ENCODE assay signal across 9 cellular contexts in the genomic region with DNA sequence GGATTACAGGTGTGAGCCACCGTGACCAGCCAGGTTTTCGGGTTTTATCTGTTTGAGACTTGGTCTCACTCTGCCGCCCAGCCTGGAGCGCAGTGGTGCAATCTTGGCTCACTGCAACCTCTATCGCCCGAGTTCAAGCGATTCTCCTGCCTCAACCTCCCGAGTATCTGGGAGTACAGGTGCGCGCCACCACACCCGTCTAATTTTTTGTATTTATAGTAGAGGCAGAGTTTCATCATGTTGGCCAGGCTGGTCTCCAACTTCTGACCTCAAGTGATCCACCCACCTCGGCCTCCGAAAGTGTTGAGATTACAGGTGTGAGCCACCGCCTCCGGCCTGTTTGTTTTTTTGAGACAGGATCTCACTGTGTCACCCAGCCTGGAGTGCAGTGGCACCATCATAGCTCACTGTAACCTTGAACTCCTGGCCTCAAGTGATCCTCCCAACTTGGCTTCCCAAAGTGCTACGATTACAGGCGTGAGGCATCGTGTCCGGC. TPM values are rescaled to one million over a fixed set of nuclear protein-coding genes. Genes with fewer than 3 reads are reported as not detected.
A peak's percentile ranks its signal among the peaks of the same experiment; 100 is the strongest.
DNase-seq lines count a peak whose midpoint lies in the region; ATAC-seq, FAIRE-seq and TF ChIP-seq lines count a peak whose summit lies in the region.
"Not testable (repeated sequence)": the region's sequence is repeated elsewhere in the genome, so short reads cannot be mapped to it uniquely, and the experiment has no call there.
"Had no signal": no experiment of that assay in that cellular context is flagged by ENCODE, and none has a peak within 500 bp of the region (broad histone marks: within the 10 kb centered on the region; RNA-seq: fewer than 3 reads in every experiment).

No MANE protein-coding gene starts in this region.

- not testable (repeated sequence) for TF ChIP-seq RAD21 in H1 (IDR thresholded peaks at IDR 0.05 in 1 of 2, conservative IDR thresholded peaks at IDR 0.05 in 1 of 2; ENCODE audit: low read depth in 2 of 2, low read length in 2 of 2)

- not testable (repeated sequence) for H4K8ac ChIP-seq in H1 (ENCODE audit: extremely low read depth, insufficient read depth, low read length)

- H2AFZ ChIP-seq in H1 (ENCODE audit: low read length): peak overlapping the region; percentile 34; the same call in 1 of the 2 replicates

- not testable (repeated sequence) for DNase-seq in AG04450 (ENCODE audit: low read depth, low spot score); SJSA1 (ENCODE audit: low read depth in 1 of 2, low spot score in 2 of 2); activated naive CD8-positive, alpha-beta T cell treated with anti-CD3 and anti-CD28 coated beads, Interleukin-2, amount 10 ng/mL, durations not matched to agents 7 days and 5 days; H1 (ENCODE audit: low read depth in 1 of 2, low spot score in 2 of 2); immature natural killer cell; nephron progenitor cell

- not testable (repeated sequence) for H2BK12ac ChIP-seq in H1 (ENCODE audit: low read depth, low read length)

- peaks cover 5 to 30% of the 10 kb centered on the region in 2 experiments; a peak in 2 of 3 replicates for H3K36me3 ChIP-seq in HEK293 (ENCODE audit: control insufficient read depth in 2 of 2, insufficient read depth in 1 of 2, low read length in 2 of 2)
- peaks cover 37% of the 10 kb centered on the region for H3K36me3 ChIP-seq in SJSA1
- H3K36me3 ChIP-seq in H1 (ENCODE audit: control insufficient read depth in 2 of 4, insufficient read depth in 4 of 4, low read length in 3 of 4): not testable (repeated sequence)

- POLR2A ChIA-PET in AG04450 (lab: Yijun Ruan, JAX) (interaction anchor here (0.9 kb wide), 1 partner anchor 27 kb away, joined by 3 read pairs; no protein-coding TSS in a partner anchor), HEK293 (lab: Yijun Ruan, JAX) (interaction anchor here (3.2 kb wide), 1 partner anchor 26 kb away, joined by 16 read pairs; a partner anchor contains a TSS), H1 (lab: Charles Lee; ENCODE audit: partially characterized antibody) (interaction anchor here (1.1 to 3.9 kb wide), 8 partner anchors 8 to 43 kb away, joined by 3 to 37 read pairs (median 4); a partner anchor contains a TSS)
- POLR2A ChIA-PET in activated naive CD8-positive, alpha-beta T cell treated with anti-CD3 and anti-CD28 coated beads, Interleukin-2, amount 10 ng/mL, durations not matched to agents 7 days and 5 days (lab: Charles Lee): interaction anchor here (0.6 to 16.3 kb wide), 7 partner anchors 9 to 55 kb away, joined by 4 to 491 read pairs (median 18); a partner anchor contains a TSS

- H3K4me3 Mint-ChIP-seq in activated naive CD8-positive, alpha-beta T cell treated with anti-CD3 and anti-CD28 coated beads, Interleukin-2, amount 10 ng/mL, durations not matched to agents 7 days and 5 days: peak overlapping the region; percentile 97
- H3K4me3 Mint-ChIP-seq in immature natural killer cell: peak overlapping the region; percentile 95 to 99 (median 99)
- H3K4me3 Mint-ChIP-seq in nephron progenitor cell: peak overlapping the region; percentile 96
- peak overlapping the region; percentile 92 for H3K4me3 Mint-ChIP-seq in stimulated activated memory B cell treated with anti-CD40 and anti-IgM and Interleukin-4, amounts not matched to agents 10 μg/mL and 1 μg/mL and 100 μg/mL, for 72 hours

- not testable (repeated sequence) for H3K56ac ChIP-seq in H1 (replicated peaks; ENCODE audit: insufficient read length, low read depth, low read length)

- H4K91ac ChIP-seq in H1 (replicated peaks; ENCODE audit: insufficient read length, low read length): not testable (repeated sequence)

- H3K4me2 ChIP-seq in H1 (ENCODE audit: insufficient read depth in 1 of 2, low read depth in 2 of 2, low read length in 2 of 2): peak overlapping the region; percentile 60 to 96

- peak overlapping the region; percentile 77; the same call in 1 of the 2 replicates for H2BK5ac ChIP-seq in H1 (ENCODE audit: low read depth, low read length)

- not testable (repeated sequence) for H4K20me1 ChIP-seq in H1 (replicated peaks in 1 of 2; ENCODE audit: control insufficient read depth in 1 of 2, insufficient read depth in 2 of 2, low read length in 2 of 2)

- TF ChIP-seq EP300 in H1 (IDR thresholded peaks at IDR 0.05; ENCODE audit: borderline replicate concordance in 1 of 2, low read depth in 2 of 2, low read length in 2 of 2): not testable (repeated sequence)

- peak overlapping the region; percentile 39 for H3K27ac ChIP-seq in AG04450 (ENCODE audit: low read depth, low read length)
- H3K27ac ChIP-seq in HEK293 (ENCODE audit: extremely low read depth, low read depth, low read length); SJSA1; H1 (ENCODE audit: low read depth, low read length): not testable (repeated sequence)

- not testable (repeated sequence) for H4K5ac ChIP-seq in H1 (ENCODE audit: insufficient read length, low read depth, low read length)

- not testable (repeated sequence) for TF ChIP-seq POLR2A in H1 (IDR thresholded peaks at IDR 0.05; ENCODE audit: control extremely low read depth in 1 of 2, low read depth in 2 of 2, low read length in 2 of 2)

- not testable (repeated sequence) for H3K4me1 ChIP-seq in HEK293 (ENCODE audit: control insufficient read depth, insufficient read depth, low read length)
- H3K4me1 ChIP-seq in SJSA1 (replicated peaks): peaks cover 13% of the 10 kb centered on the region
- peaks cover 0 to 12% (median 4%) of the 10 kb centered on the region in 4 experiments; a peak in 6 of 7 replicates for H3K4me1 ChIP-seq in H1 (replicated peaks in 1 of 4; ENCODE audit: control insufficient read depth in 3 of 4, insufficient read depth in 4 of 4, low read length in 3 of 4)

- FAIRE-seq in H1 (lab: Jason Lieb, UNC): not testable (repeated sequence)

- not testable (repeated sequence) for H2BK120ac ChIP-seq in H1 (replicated peaks; ENCODE audit: low read depth, low read length)

- not testable (repeated sequence) for H3K23ac ChIP-seq in H1 (ENCODE audit: insufficient read length)

- not testable (repeated sequence) for H3K79me2 ChIP-seq in H1 (ENCODE audit: control insufficient read depth in 1 of 2, insufficient read depth in 2 of 2, low read length in 2 of 2)

- H3K9me3 Mint-ChIP-seq in activated naive CD8-positive, alpha-beta T cell treated with anti-CD3 and anti-CD28 coated beads, Interleukin-2, amount 10 ng/mL, durations not matched to agents 7 days and 5 days; immature natural killer cell; nephron progenitor cell; stimulated activated memory B cell treated with anti-CD40 and anti-IgM and Interleukin-4, amounts not matched to agents 10 μg/mL and 1 μg/mL and 100 μg/mL, for 72 hours: not testable (repeated sequence)

- peak overlapping the region; percentile 93 for H3K27ac Mint-ChIP-seq in activated naive CD8-positive, alpha-beta T cell treated with anti-CD3 and anti-CD28 coated beads, Interleukin-2, amount 10 ng/mL, durations not matched to agents 7 days and 5 days
- peak overlapping the region; percentile 92 to 98 (median 96) for H3K27ac Mint-ChIP-seq in immature natural killer cell
- not testable (repeated sequence) for H3K27ac Mint-ChIP-seq in nephron progenitor cell
- H3K27ac Mint-ChIP-seq in stimulated activated memory B cell treated with anti-CD40 and anti-IgM and Interleukin-4, amounts not matched to agents 10 μg/mL and 1 μg/mL and 100 μg/mL, for 72 hours: peak overlapping the region; percentile 91

- H2BK15ac ChIP-seq in H1 (ENCODE audit: low read length): peak overlapping the region; percentile 72; the same call in 1 of the 2 replicates

- not testable (repeated sequence) for H3K14ac ChIP-seq in H1 (ENCODE audit: insufficient read length)

- WGBS in H1 (ENCODE audit: extremely low coverage in 1 of 2, insufficient coverage in 1 of 2, insufficient read length in 1 of 2, insufficient replicate concordance in 2 of 2, low coverage in 1 of 2, low lambda C conversion rate in 2 of 2, missing lambda C conversion rate in 1 of 2), 2 experiments: 93% methylated on average over 19 of the region's 19 CpGs; no CpG with 5 or more reads in 1 of the 2 experiments

- not testable (repeated sequence) for H2BK20ac ChIP-seq in H1 (ENCODE audit: low read length)

- peak overlapping the region; percentile 96 for H3K4me3 ChIP-seq in AG04450 (ENCODE audit: low read depth, low read length)
- H3K4me3 ChIP-seq in HEK293 (ENCODE audit: low read depth, low read length): peak overlapping the region; percentile 81; the same call in 1 of the 2 replicates
- peak overlapping the region; percentile 81 for H3K4me3 ChIP-seq in SJSA1
- peak overlapping the region; percentile 66 to 98 (median 90) for H3K4me3 ChIP-seq in H1 (ENCODE audit: extremely low read depth in 1 of 4, insufficient read depth in 2 of 4, low read depth in 3 of 4, low read length in 4 of 4)

- not testable (repeated sequence) for TF ChIP-seq CTCF in AG04450 (IDR thresholded peaks at IDR 0.05; ENCODE audit: low read depth, low read length); HEK293 (tag by site-specific recombination; IDR thresholded peaks at IDR 0.05); H1 (IDR thresholded peaks at IDR 0.05; ENCODE audit: control extremely low read depth in 1 of 3, insufficient read depth in 1 of 3, low read depth in 1 of 3, low read length in 3 of 3); nephron progenitor cell (IDR thresholded peaks at IDR 0.05)

- H3K18ac ChIP-seq in H1 (ENCODE audit: extremely low read depth, low read length): not testable (repeated sequence)

- CTCF ChIA-PET in AG04450 (lab: Charles Lee): interaction anchor here (2.4 kb wide), 1 partner anchor 26 kb away, joined by 9 read pairs; a partner anchor contains a TSS
- CTCF ChIA-PET in HEK293 (lab: Yijun Ruan, JAX): not testable (repeated sequence)
- CTCF ChIA-PET in H1 (lab: Charles Lee; ENCODE audit: partially characterized antibody): interaction anchor here (1.8 kb wide), 1 partner anchor 26 kb away, joined by 5 read pairs; a partner anchor contains a TSS

- peak overlapping the region in 1 of 4 experiments; percentile 26; a peak in 1 of 7 replicates for H3K9ac ChIP-seq in H1 (replicated peaks in 1 of 4; ENCODE audit: extremely low read depth in 1 of 4, low read depth in 3 of 4, low read length in 3 of 4)

- not testable (repeated sequence) for H3K4ac ChIP-seq in H1 (replicated peaks; ENCODE audit: insufficient read length, low read depth, low read length)

- peaks cover 13% of the 10 kb centered on the region for H3K36me3 Mint-ChIP-seq in activated naive CD8-positive, alpha-beta T cell treated with anti-CD3 and anti-CD28 coated beads, Interleukin-2, amount 10 ng/mL, durations not matched to agents 7 days and 5 days
- H3K36me3 Mint-ChIP-seq in immature natural killer cell; nephron progenitor cell (ENCODE audit: low read depth); stimulated activated memory B cell treated with anti-CD40 and anti-IgM and Interleukin-4, amounts not matched to agents 10 μg/mL and 1 μg/mL and 100 μg/mL, for 72 hours: not testable (repeated sequence)

- H3K79me1 ChIP-seq in H1 (ENCODE audit: low read depth, low read length): not testable (repeated sequence)

- H3K27me3 ChIP-seq in AG04450 (ENCODE audit: control insufficient read depth, insufficient read depth, low read length); SJSA1 (replicated peaks); H1 (replicated peaks in 1 of 4; ENCODE audit: control insufficient read depth in 3 of 4, extremely low read depth in 1 of 4, insufficient read depth in 3 of 4, low read length in 3 of 4): not testable (repeated sequence)

- peaks cover 10% of the 10 kb centered on the region for H3K23me2 ChIP-seq in H1 (ENCODE audit: low read depth, low read length)

- not testable (repeated sequence) for H3K27me3 Mint-ChIP-seq in activated naive CD8-positive, alpha-beta T cell treated with anti-CD3 and anti-CD28 coated beads, Interleukin-2, amount 10 ng/mL, durations not matched to agents 7 days and 5 days; nephron progenitor cell (ENCODE audit: low read depth, poor library complexity); stimulated activated memory B cell treated with anti-CD40 and anti-IgM and Interleukin-4, amounts not matched to agents 10 μg/mL and 1 μg/mL and 100 μg/mL, for 72 hours
- peaks cover 9 to 15% (median 12%) of the 10 kb centered on the region in 3 donors for H3K27me3 Mint-ChIP-seq in immature natural killer cell (ENCODE audit: low read depth in 3 of 3)

- ATAC-seq in activated naive CD8-positive, alpha-beta T cell treated with anti-CD3 and anti-CD28 coated beads, Interleukin-2, amount 10 ng/mL, durations not matched to agents 7 days and 5 days (ENCODE audit: low read depth); stimulated activated memory B cell treated with anti-CD40 and anti-IgM and Interleukin-4, amounts not matched to agents 10 μg/mL and 1 μg/mL and 100 μg/mL, for 72 hours: not testable (repeated sequence)

- not testable (repeated sequence) for H3K9me3 ChIP-seq in AG04450 (ENCODE audit: control insufficient read depth, insufficient read depth, low read length); HEK293 (ENCODE audit: control insufficient read depth, insufficient read depth, low read depth, low read length); SJSA1 (replicated peaks); H1 (ENCODE audit: insufficient read depth in 2 of 2, low read depth in 1 of 2, low read length in 1 of 2)

- not testable (repeated sequence) for H2AK5ac ChIP-seq in H1 (ENCODE audit: low read depth, low read length)

- peaks cover 34% of the 10 kb centered on the region for H3K4me1 Mint-ChIP-seq in activated naive CD8-positive, alpha-beta T cell treated with anti-CD3 and anti-CD28 coated beads, Interleukin-2, amount 10 ng/mL, durations not matched to agents 7 days and 5 days
- H3K4me1 Mint-ChIP-seq in immature natural killer cell: peaks cover 47 to 48% of the 10 kb centered on the region in 2 donors
- peaks cover 27% of the 10 kb centered on the region for H3K4me1 Mint-ChIP-seq in nephron progenitor cell
- peaks cover 44% of the 10 kb centered on the region for H3K4me1 Mint-ChIP-seq in stimulated activated memory B cell treated with anti-CD40 and anti-IgM and Interleukin-4, amounts not matched to agents 10 μg/mL and 1 μg/mL and 100 μg/mL, for 72 hours

RNA-seq across cellular contexts. Expression of a gene that starts 0.9 kb away (rescaled TPM):
- polyA plus RNA-seq in AG04450 (2011; rRNA removed) (36.0 and 37.7 TPM in 2 replicates), H1 (2011; rRNA removed) (47.1 and 58.6 TPM in 2 replicates), immature natural killer cell (10 to 100 TPM; 71.5 to 96.5 (median 74.9) TPM)
- 43.8 and 55.5 TPM in 2 replicates for polyA minus RNA-seq in AG04450 (2011; rRNA and poly(A)+ RNA removed)
- total RNA-seq in SJSA1 (2014; rRNA removed; shearing (Covaris generic)): 166 and 177 TPM in 2 replicates
- 10 to 100 TPM; 69.0 to 71.4 TPM for total RNA-seq in activated naive CD8-positive, alpha-beta T cell treated with anti-CD3 and anti-CD28 coated beads, Interleukin-2, amount 10 ng/mL, durations not matched to agents 7 days and 5 days
- 41.0 and 43.9 TPM in 2 replicates for total RNA-seq in H1 (2021; fragmentation: NEBNext Ultra II Directional; extraction: Animal tissue kit (Norgen Biotek cat#: 25700))
- 54.3 TPM for polyA plus RNA-seq in H1 (2011; cell fraction: cytosol; rRNA removed)
- polyA plus RNA-seq in H1 (2011; cell fraction: nucleus; rRNA removed): 104 TPM
- 31.6 to 44.5 TPM (median 41.0 TPM) in 4 replicates for polyA plus RNA-seq in H1 (2012, experiment 1 of 2)
- 44.7 TPM for polyA plus RNA-seq in H1 (2012, experiment 2 of 2)
- polyA plus RNA-seq in H1 (2013, experiment 1 of 2): 27.6 TPM
- 27.9 TPM for polyA plus RNA-seq in H1 (2013, experiment 2 of 2)
- polyA minus RNA-seq in H1 (2011; rRNA and poly(A)+ RNA removed): 36.3 and 41.7 TPM in 2 replicates
- 30.8 TPM for polyA minus RNA-seq in H1 (2011; cell fraction: cytosol; rRNA and poly(A)+ RNA removed)
- 44.4 TPM for polyA minus RNA-seq in H1 (2011; cell fraction: nucleus; rRNA and poly(A)+ RNA removed)

RNA-seq across cellular contexts. Expression of a gene that starts 10.1 kb away (rescaled TPM):
- polyA plus RNA-seq in AG04450 (2011; rRNA removed) (0.07 and 0.12 TPM in 2 replicates), H1 (2011; rRNA removed) (6.7 and 9.5 TPM in 2 replicates), immature natural killer cell (1,000 to 10,000 TPM; 1,315 to 1,354 (median 1,351) TPM)
- polyA minus RNA-seq in AG04450 (2011; rRNA and poly(A)+ RNA removed): 0.26 TPM in 1 of 2 replicates, not detected in the other
- total RNA-seq in SJSA1 (2014; rRNA removed; shearing (Covaris generic)): 0.37 TPM in 1 of 2 replicates, not detected in the other
- total RNA-seq in activated naive CD8-positive, alpha-beta T cell treated with anti-CD3 and anti-CD28 coated beads, Interleukin-2, amount 10 ng/mL, durations not matched to agents 7 days and 5 days: 100 to 1,000 TPM; 351 to 371 TPM
- 0.78 and 1.4 TPM in 2 replicates for total RNA-seq in H1 (2021; fragmentation: NEBNext Ultra II Directional; extraction: Animal tissue kit (Norgen Biotek cat#: 25700))
- polyA plus RNA-seq in H1 (2011; cell fraction: cytosol; rRNA removed): 6.7 TPM
- 39.1 TPM for polyA plus RNA-seq in H1 (2011; cell fraction: nucleus; rRNA removed)
- 3.0 to 3.5 TPM (median 3.2 TPM) in 4 replicates for polyA plus RNA-seq in H1 (2012, experiment 1 of 2)
- polyA plus RNA-seq in H1 (2012, experiment 2 of 2): 1.9 TPM
- polyA plus RNA-seq in H1 (2013, experiment 1 of 2): 1.2 TPM
- 0.85 TPM for polyA plus RNA-seq in H1 (2013, experiment 2 of 2)
- 0.28 and 0.44 TPM in 2 replicates for polyA minus RNA-seq in H1 (2011; rRNA and poly(A)+ RNA removed)
- 2.3 TPM for polyA minus RNA-seq in H1 (2011; cell fraction: cytosol; rRNA and poly(A)+ RNA removed)
- polyA minus RNA-seq in H1 (2011; cell fraction: nucleus; rRNA and poly(A)+ RNA removed): 5.0 TPM
- total RNA-seq: NCI-H460 had no signal

RNA-seq across cellular contexts. Expression of a gene that starts 11.9 kb away (rescaled TPM):
- polyA plus RNA-seq in AG04450 (2011; rRNA removed) (0.07 and 0.09 TPM in 2 replicates), H1 (2011; rRNA removed) (0.82 and 0.96 TPM in 2 replicates), immature natural killer cell (1 to 10 TPM; 1.9 to 3.4 (median 2.7) TPM)
- not detected in 2 replicates for polyA minus RNA-seq in AG04450 (2011; rRNA and poly(A)+ RNA removed)
- total RNA-seq in SJSA1 (2014; rRNA removed; shearing (Covaris generic)): not detected in 2 replicates
- total RNA-seq in activated naive CD8-positive, alpha-beta T cell treated with anti-CD3 and anti-CD28 coated beads, Interleukin-2, amount 10 ng/mL, durations not matched to agents 7 days and 5 days: 1 to 10 TPM; 5.5 to 5.6 TPM
- 0.61 and 1.1 TPM in 2 replicates for total RNA-seq in H1 (2021; fragmentation: NEBNext Ultra II Directional; extraction: Animal tissue kit (Norgen Biotek cat#: 25700))
- 1.1 TPM for polyA plus RNA-seq in H1 (2011; cell fraction: cytosol; rRNA removed)
- polyA plus RNA-seq in H1 (2011; cell fraction: nucleus; rRNA removed): 5.7 TPM
- polyA plus RNA-seq in H1 (2012, experiment 1 of 2): 0.72 to 2.2 TPM (median 1.1 TPM) in 4 replicates
- 0.47 TPM for polyA plus RNA-seq in H1 (2012, experiment 2 of 2)
- 0.51 TPM for polyA plus RNA-seq in H1 (2013, experiment 1 of 2)
- polyA plus RNA-seq in H1 (2013, experiment 2 of 2): 0.31 TPM
- polyA minus RNA-seq in H1 (2011; rRNA and poly(A)+ RNA removed): 0.47 and 0.54 TPM in 2 replicates
- 0.22 TPM for polyA minus RNA-seq in H1 (2011; cell fraction: cytosol; rRNA and poly(A)+ RNA removed)
- 1.4 TPM for polyA minus RNA-seq in H1 (2011; cell fraction: nucleus; rRNA and poly(A)+ RNA removed)

RNA-seq across cellular contexts. Expression of a gene that starts 15.9 kb away (rescaled TPM):
- polyA plus RNA-seq in AG04450 (2011; rRNA removed): 69.8 and 96.0 TPM in 2 replicates
- 68.4 and 106 TPM in 2 replicates for polyA minus RNA-seq in AG04450 (2011; rRNA and poly(A)+ RNA removed)
- total RNA-seq in SJSA1 (2014; rRNA removed; shearing (Covaris generic)): 123 and 181 TPM in 2 replicates
- 100 to 1,000 TPM; 168 to 195 TPM for total RNA-seq in activated naive CD8-positive, alpha-beta T cell treated with anti-CD3 and anti-CD28 coated beads, Interleukin-2, amount 10 ng/mL, durations not matched to agents 7 days and 5 days
- 77.1 and 84.3 TPM in 2 replicates for total RNA-seq in H1 (2021; fragmentation: NEBNext Ultra II Directional; extraction: Animal tissue kit (Norgen Biotek cat#: 25700))
- polyA plus RNA-seq in H1 (2011; rRNA removed): 131 and 148 TPM in 2 replicates
- 141 TPM for polyA plus RNA-seq in H1 (2011; cell fraction: cytosol; rRNA removed)
- polyA plus RNA-seq in H1 (2011; cell fraction: nucleus; rRNA removed): 193 TPM
- polyA plus RNA-seq in H1 (2012, experiment 1 of 2): 50.9 to 80.4 TPM (median 78.0 TPM) in 4 replicates
- 77.6 TPM for polyA plus RNA-seq in H1 (2012, experiment 2 of 2)
- polyA plus RNA-seq in H1 (2013, experiment 1 of 2): 61.1 TPM
- 55.9 TPM for polyA plus RNA-seq in H1 (2013, experiment 2 of 2)
- polyA minus RNA-seq in H1 (2011; rRNA and poly(A)+ RNA removed): 47.7 and 82.2 TPM in 2 replicates
- polyA minus RNA-seq in H1 (2011; cell fraction: cytosol; rRNA and poly(A)+ RNA removed): 51.7 TPM
- polyA minus RNA-seq in H1 (2011; cell fraction: nucleus; rRNA and poly(A)+ RNA removed): 65.5 TPM
- polyA plus RNA-seq in immature natural killer cell: 10 to 100 TPM in 1 of 3 donors, 1 to 10 TPM in 2; 7.1 to 10.3 (median 9.2) TPM

RNA-seq across cellular contexts. Expression of a gene that starts 23.5 kb away (rescaled TPM):
- polyA plus RNA-seq in AG04450 (2011; rRNA removed) (not detected in 2 replicates), H1 (2011; rRNA removed) (0.27 and 0.35 TPM in 2 replicates), immature natural killer cell (100 to 1,000 TPM; 396 to 531 (median 451) TPM)
- not detected in 2 replicates for polyA minus RNA-seq in AG04450 (2011; rRNA and poly(A)+ RNA removed)
- not detected in 2 replicates for total RNA-seq in SJSA1 (2014; rRNA removed; shearing (Covaris generic))
- total RNA-seq in activated naive CD8-positive, alpha-beta T cell treated with anti-CD3 and anti-CD28 coated beads, Interleukin-2, amount 10 ng/mL, durations not matched to agents 7 days and 5 days: 100 to 1,000 TPM; 359 to 367 TPM
- total RNA-seq in H1 (2021; fragmentation: NEBNext Ultra II Directional; extraction: Animal tissue kit (Norgen Biotek cat#: 25700)): 0.69 TPM in 1 of 2 replicates, not detected in the other
- polyA plus RNA-seq in H1 (2011; cell fraction: cytosol; rRNA removed): 0.16 TPM
- polyA plus RNA-seq in H1 (2011; cell fraction: nucleus; rRNA removed): 1.6 TPM
- polyA plus RNA-seq in H1 (2012, experiment 1 of 2): 0.11 to 1.00 TPM (median 0.55 TPM) in 4 replicates
- polyA plus RNA-seq in H1 (2012, experiment 2 of 2): 0.31 TPM
- 0.41 TPM for polyA plus RNA-seq in H1 (2013, experiment 1 of 2)
- 0.46 TPM for polyA plus RNA-seq in H1 (2013, experiment 2 of 2)
- polyA minus RNA-seq in H1 (2011; rRNA and poly(A)+ RNA removed): 0.22 and 0.41 TPM in 2 replicates
- polyA minus RNA-seq in H1 (2011; cell fraction: cytosol; rRNA and poly(A)+ RNA removed): not detected
- polyA minus RNA-seq in H1 (2011; cell fraction: nucleus; rRNA and poly(A)+ RNA removed): 0.40 TPM
- total RNA-seq: NCI-H460 had no signal

Comparison
In these comparisons a context has a peak if more than half of its experiments do, and no peak if none do; other contexts are left out.
1. RNA of a gene that starts 10.1 kb away (total RNA-seq): 351 to 371 TPM in activated naive CD8-positive, alpha-beta T cell treated with anti-CD3 and anti-CD28 coated beads, Interleukin-2, amount 10 ng/mL, durations not matched to agents 7 days and 5 days; 0.78 to 1.4 TPM in H1 and 0.37 TPM in SJSA1; every median in the first group is over 100 times any median in the second.
2. Peak in every context shown above with its lines, with median percentiles within 50 percentile points of each other: H3K4me3 ChIP-seq and H3K4me3 Mint-ChIP-seq.